8 cellular contexts compared by ENCODE assay signal in the genomic region with DNA sequence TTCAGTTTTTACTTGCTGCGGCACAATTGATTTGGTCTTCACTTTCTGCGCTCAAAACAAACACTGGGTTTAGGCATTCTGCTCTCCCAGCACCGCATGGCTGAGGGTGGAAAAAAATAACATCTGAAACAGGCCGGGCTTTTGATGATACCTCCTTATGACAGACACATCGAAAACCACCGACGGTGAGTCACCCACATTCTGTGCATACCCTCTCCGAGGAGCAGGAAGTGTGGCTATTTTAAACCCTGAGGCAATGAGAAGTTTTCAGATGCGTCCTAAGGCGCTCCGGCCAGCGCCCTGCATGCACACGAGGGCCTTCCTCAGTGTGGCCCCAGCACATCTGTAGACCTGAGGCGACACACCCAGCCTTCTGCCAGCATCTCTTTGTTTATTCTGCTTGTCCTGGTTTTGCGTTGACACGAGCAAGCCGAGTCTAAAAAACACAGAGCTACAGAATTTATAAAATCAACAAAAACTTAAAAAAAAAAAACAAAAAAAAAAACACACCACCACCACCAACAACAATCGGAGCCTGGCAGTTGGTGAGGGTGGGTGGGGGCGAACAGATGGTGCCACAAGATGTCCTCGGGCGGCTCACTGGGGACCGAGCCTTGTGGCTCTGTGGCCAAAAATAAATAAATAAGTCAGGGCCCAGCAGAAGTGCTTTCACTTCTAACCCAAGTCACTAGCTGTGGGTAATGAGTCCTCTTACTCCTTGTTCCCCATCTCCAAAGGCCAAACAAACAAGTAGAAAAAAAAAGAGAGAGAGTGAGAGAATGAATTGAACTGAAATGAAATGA.
DNase-seq lines count a peak whose midpoint lies in the region; ATAC-seq and TF ChIP-seq lines count a peak whose summit lies in the region.

No MANE protein-coding gene starts in this region.

- peak overlapping the region; percentile 78 for H3K4me3 Mint-ChIP-seq in T-helper 17 cell

- no peak for TF ChIP-seq CTCF in DND-41 (IDR thresholded peaks at IDR 0.05; ENCODE audit: borderline replicate concordance, extremely low read depth, low read length, poor library complexity, severe bottlenecking)

- H3K4me1 Mint-ChIP-seq in T-helper 17 cell, result peaks cover 43% of the 10 kb centered on the region

- no peaks in the 10 kb centered on the region for H3K27me3 ChIP-seq in DND-41 (ENCODE audit: insufficient read depth, low read length, poor library complexity)

- no peaks in the 10 kb centered on the region for H4K20me1 ChIP-seq in DND-41 (ENCODE audit: insufficient read depth, low read length)

- H3K36me3 ChIP-seq in DND-41 (ENCODE audit: insufficient read depth, low read length), result no peaks in the 10 kb centered on the region

- H3K4me1 ChIP-seq in DND-41 (ENCODE audit: insufficient read depth, low read length), result peaks cover 29% of the 10 kb centered on the region

- H3K27ac Mint-ChIP-seq in T-helper 17 cell, result peak overlapping the region; percentile 99

- H3K9ac ChIP-seq in DND-41 (ENCODE audit: low read depth, low read length), result peak overlapping the region; percentile 47

- peak overlapping the region in 1 of 2 experiments; percentile 7; a peak in 1 of 4 replicates for H3K4me3 ChIP-seq in DND-41 (ENCODE audit: low read depth in 1 of 2, low read length in 2 of 2)

- peak overlapping the region; percentile 79 for H3K27ac ChIP-seq in DND-41 (ENCODE audit: low read length)

- no peaks in the 10 kb centered on the region for H3K36me3 Mint-ChIP-seq in T-helper 17 cell (ENCODE audit: low read depth)

- no peaks in the 10 kb centered on the region for H3K27me3 Mint-ChIP-seq in T-helper 17 cell

- peak; percentile 89 for DNase-seq in DND-41
- peak in 75 of 76 experiments; percentile 33 to 90 (median 76) for DNase-seq in HUDEP-2 (lab: John Stamatoyannopoulos, UW; ENCODE audit: unreplicated experiment in 76 of 76)
- DNase-seq in T-helper 17 cell, result peak; percentile 37 to 69 (median 65)
- DNase-seq in amniotic stem cell (lab: John Stamatoyannopoulos, UW), result peak; percentile 97
- DNase-seq in iPS-NIHi11 (ENCODE audit: low spot score), result peak; percentile 43
- DNase-seq in stimulated activated CD4-positive, alpha-beta T cell treated with anti-CD3 and anti-CD28 coated beads, Interleukin-15, amount 100 ng/mL, for 24 hours, result peak; percentile 93
- DNase-seq in NCI-H2081 treated with DMSO at 0.1 percent for 48 hours (lab: John Stamatoyannopoulos, UW), result no peak

- ATAC-seq in DND-41 (ENCODE audit: insufficient read depth, low read depth) (peak; percentile 97), GM21528 (IDR thresholded peaks at IDR 0.05; ENCODE audit: low FRiP score, unreplicated experiment) (peak; percentile 90), T-helper 17 cell (peak; percentile 89)

- peak overlapping the region; percentile 46 for H2AFZ ChIP-seq in DND-41 (ENCODE audit: low read depth, low read length)

- no peaks in the 10 kb centered on the region for H3K79me2 ChIP-seq in DND-41 (ENCODE audit: insufficient read depth, low read length)

- H3K4me2 ChIP-seq in DND-41 (ENCODE audit: insufficient read depth, low read length), result peak overlapping the region; percentile 48

- H3K9me3 ChIP-seq in DND-41 (ENCODE audit: insufficient read depth, low read length, severe bottlenecking) (no peaks in the 10 kb centered on the region), T-helper 17 cell (ENCODE audit: control insufficient read depth, low read length, poor library complexity, severe bottlenecking) (no peaks in the 10 kb centered on the region)
